In the genomic region with DNA sequence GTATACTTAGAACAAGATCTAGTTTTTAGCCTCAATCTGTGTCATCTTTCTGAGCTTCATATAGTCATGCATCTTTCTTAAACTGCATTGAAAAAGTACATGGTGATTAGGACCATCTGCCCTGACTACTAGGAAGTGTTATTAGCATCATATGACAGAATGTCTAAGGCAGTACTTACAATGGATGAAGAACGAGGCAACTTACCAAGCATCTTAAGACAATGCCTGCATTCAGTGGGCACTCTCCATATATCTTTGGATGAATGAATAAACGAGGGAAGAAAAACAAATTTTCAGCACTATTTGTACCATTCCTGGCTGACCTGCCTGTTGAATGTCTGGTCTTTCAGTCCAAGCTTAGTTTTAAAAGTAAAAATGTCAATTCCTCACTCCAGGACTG, we compare ENCODE assay signal across 14 cellular contexts.
DNase-seq lines count a peak whose midpoint lies in the region; ATAC-seq, FAIRE-seq and TF ChIP-seq lines count a peak whose summit lies in the region.
"Had no signal": no experiment of that assay in that cellular context is flagged by ENCODE, and none has a peak within 500 bp of the region (broad histone marks: within the 10 kb centered on the region; RNA-seq: fewer than 3 reads in every experiment).

No MANE protein-coding gene starts in this region.

- no peak overlapping the region for H3K27ac Mint-ChIP-seq in glutamatergic neuron (ENCODE audit: unreplicated experiment)
- H3K27ac Mint-ChIP-seq in stimulated activated memory B cell treated with anti-CD40 and anti-IgM and Interleukin-4, amounts not matched to agents 10 μg/mL and 1 μg/mL and 100 μg/mL, for 72 hours: no peak overlapping the region
- H3K27ac Mint-ChIP-seq: B cell; CD4-positive, alpha-beta T cell had no signal

- H3K27me3 Mint-ChIP-seq in glutamatergic neuron (ENCODE audit: unreplicated experiment): no peaks in the 10 kb centered on the region
- H3K27me3 Mint-ChIP-seq in stimulated activated memory B cell treated with anti-CD40 and anti-IgM and Interleukin-4, amounts not matched to agents 10 μg/mL and 1 μg/mL and 100 μg/mL, for 72 hours: no peaks in the 10 kb centered on the region
- H3K27me3 Mint-ChIP-seq: B cell; CD4-positive, alpha-beta T cell had no signal

- H3K4me3 Mint-ChIP-seq in glutamatergic neuron (ENCODE audit: unreplicated experiment): peak overlapping the region; percentile 15
- H3K4me3 Mint-ChIP-seq in stimulated activated memory B cell treated with anti-CD40 and anti-IgM and Interleukin-4, amounts not matched to agents 10 μg/mL and 1 μg/mL and 100 μg/mL, for 72 hours: no peak overlapping the region
- H3K4me3 Mint-ChIP-seq: B cell; CD4-positive, alpha-beta T cell had no signal

- no peak for TF ChIP-seq CTCF in glutamatergic neuron (IDR thresholded peaks at IDR 0.05; ENCODE audit: partially characterized antibody, unreplicated experiment)

- FAIRE-seq in urothelium cell line (lab: Jason Lieb, UNC): peak; percentile 67
- FAIRE-seq: A204.1, GM12892 had no signal

- no peaks in the 10 kb centered on the region for H3K36me3 Mint-ChIP-seq in glutamatergic neuron (ENCODE audit: unreplicated experiment)
- H3K36me3 Mint-ChIP-seq in stimulated activated memory B cell treated with anti-CD40 and anti-IgM and Interleukin-4, amounts not matched to agents 10 μg/mL and 1 μg/mL and 100 μg/mL, for 72 hours: no peaks in the 10 kb centered on the region

- H3K9me3 Mint-ChIP-seq in glutamatergic neuron (ENCODE audit: unreplicated experiment): no peaks in the 10 kb centered on the region
- no peaks in the 10 kb centered on the region for H3K9me3 Mint-ChIP-seq in stimulated activated memory B cell treated with anti-CD40 and anti-IgM and Interleukin-4, amounts not matched to agents 10 μg/mL and 1 μg/mL and 100 μg/mL, for 72 hours

- peaks cover 5% of the 10 kb centered on the region for H3K4me1 Mint-ChIP-seq in glutamatergic neuron (ENCODE audit: low read depth, unreplicated experiment)
- H3K4me1 Mint-ChIP-seq in stimulated activated memory B cell treated with anti-CD40 and anti-IgM and Interleukin-4, amounts not matched to agents 10 μg/mL and 1 μg/mL and 100 μg/mL, for 72 hours: no peaks in the 10 kb centered on the region
- H3K4me1 Mint-ChIP-seq: B cell had no signal

- DNase-seq in NCI-H446 treated with DMSO at 0.1 percent for 48 hours (lab: John Stamatoyannopoulos, UW) (peak; percentile 78), SK-MEL-5 (ENCODE audit: low read depth, low spot score) (peak; percentile 81), glutamatergic neuron (no peak), urothelium cell line (ENCODE audit: low spot score) (no peak), cerebellar nuclear complex (lab: John Stamatoyannopoulos, UW) (no peak), NCI-H1417 treated with DMSO at 0.1 percent for 48 hours (lab: John Stamatoyannopoulos, UW) (no peak)
- DNase-seq: CD4-positive, alpha-beta T cell; DND-41; GDM1 had no signal

- in situ Hi-C loops in SK-MEL-5 (cut with HindIII; ENCODE audit: low pct_unique_long_range_greater_than_20kb, low sequenced_read_pairs): no loop called here

- ATAC-seq in stimulated activated memory B cell treated with anti-CD40 and anti-IgM and Interleukin-4, amounts not matched to agents 10 μg/mL and 1 μg/mL and 100 μg/mL, for 72 hours: no peak
- ATAC-seq: HCT116 had no signal

Comparison
In these comparisons a context has a peak if more than half of its experiments do, and no peak if none do; other contexts are left out.
1. DNase-seq: peak in NCI-H446 treated with DMSO at 0.1 percent for 48 hours (single experiment) and SK-MEL-5 (single experiment); none in glutamatergic neuron (single experiment), urothelium cell line (single experiment), cerebellar nuclear complex (0 of 2) and NCI-H1417 treated with DMSO at 0.1 percent for 48 hours (single experiment).